8 cellular contexts compared by ENCODE assay signal in genomic region chr14:34875031-34875922, GRCh38. TPM values are rescaled to one million over a fixed set of nuclear protein-coding genes. Genes with fewer than 3 reads are reported as not detected.
DNase-seq lines count a peak whose midpoint lies in the region; ATAC-seq, FAIRE-seq and TF ChIP-seq lines count a peak whose summit lies in the region.

BAZ1A (minus strand) TSS chr14:34875360; CDS start chr14:34874604, 756 bp downstream.

- no peaks in the 10 kb centered on the region for H3K9me3 Mint-ChIP-seq in chondrocyte (ENCODE audit: low read depth)

- dilution Hi-C loops in keratinocyte (cut with MboI; ENCODE audit: extremely low pct_ligation_motif_present, low sequenced_read_pairs), result no loop called here

- peak within 1 kb of the TSS; percentile 98 for H2AFZ ChIP-seq in keratinocyte (ENCODE audit: control insufficient read depth, low read length)

- peaks cover 43% of the 10 kb centered on the region for H3K79me2 ChIP-seq in keratinocyte (ENCODE audit: control insufficient read depth, insufficient read depth, low read length)

- no peaks in the 10 kb centered on the region for H3K27me3 ChIP-seq in WERI-Rb-1 (ENCODE audit: insufficient read depth, low read depth, severe bottlenecking)
- H3K27me3 ChIP-seq in keratinocyte (ENCODE audit: control insufficient read depth, extremely low read depth, insufficient read depth, low read length), result no peaks in the 10 kb centered on the region

- H3K4me1 Mint-ChIP-seq in chondrocyte (ENCODE audit: low read depth), result peaks cover 33% of the 10 kb centered on the region

- TF ChIP-seq POLR2A in GM18951 (IDR thresholded peaks at IDR 0.05; ENCODE audit: extremely low read depth, insufficient read depth, insufficient read length), result peak; percentile 85

- H3K4me1 ChIP-seq in keratinocyte (ENCODE audit: control insufficient read depth, extremely low read depth, insufficient read depth, low read length), result peaks cover 12% of the 10 kb centered on the region

- peak within 1 kb of the TSS; percentile 97 for H3K4me2 ChIP-seq in keratinocyte (ENCODE audit: control insufficient read depth, extremely low read depth, insufficient read depth, low read depth, low read length)

- peak within 1 kb of the TSS; percentile 94 for H3K27ac Mint-ChIP-seq in chondrocyte (ENCODE audit: unreplicated experiment)

- peak; percentile 13 for TF ChIP-seq CTCF in AG09309 (IDR thresholded peaks at IDR 0.05; ENCODE audit: control insufficient read depth, insufficient read depth, low read depth, low read length, missing control alignments)
- TF ChIP-seq CTCF in WERI-Rb-1 (IDR thresholded peaks at IDR 0.05; ENCODE audit: low read depth, low read length), result no peak
- no peak for TF ChIP-seq CTCF in chondrocyte (IDR thresholded peaks at IDR 0.05)
- TF ChIP-seq CTCF in keratinocyte (optimal IDR thresholded peaks at IDR 0.05 in 1 of 3, IDR thresholded peaks at IDR 0.05 in 1 of 3, conservative IDR thresholded peaks at IDR 0.05 in 1 of 3; ENCODE audit: extremely low read depth in 1 of 3, insufficient read depth in 2 of 3, low read length in 3 of 3), result peak in 1 of 3 experiments; percentile 27

- peak; percentile 90 for FAIRE-seq in keratinocyte (lab: Jason Lieb, UNC)

- H3K4me3 ChIP-seq in AG09309 (ENCODE audit: control insufficient read depth, low read depth, low read length) (peak within 1 kb of the TSS; percentile 89), WERI-Rb-1 (ENCODE audit: low read depth, low read length) (peak within 1 kb of the TSS; percentile 93), keratinocyte (ENCODE audit: control insufficient read depth in 2 of 3, extremely low read depth in 1 of 3, insufficient read depth in 2 of 3, low read depth in 1 of 3, low read length in 3 of 3) (peak within 1 kb of the TSS; percentile 88 to 94 (median 88))

- peaks cover 7% of the 10 kb centered on the region for H4K20me1 ChIP-seq in keratinocyte (ENCODE audit: control insufficient read depth, extremely low read depth, insufficient read depth, low read length)

- ATAC-seq in HG03175 (IDR thresholded peaks at IDR 0.05; ENCODE audit: unreplicated experiment), result peak; percentile 39

- DNase-seq in AG09309 (ENCODE audit: low read depth), result peak; percentile 59
- DNase-seq in NCI-H2227 treated with DMSO at 0.1 percent for 48 hours (lab: John Stamatoyannopoulos, UW), result peak; percentile 82
- DNase-seq in WERI-Rb-1, result peak; percentile 77
- DNase-seq in chondrocyte (ENCODE audit: low spot score), result no peak
- no peak for DNase-seq in keratinocyte (ENCODE audit: low read depth, low spot score)
- peak in 2 of 3 donors; percentile 19 to 22 for DNase-seq in stimulated activated CD4-positive, alpha-beta T cell treated with anti-CD3 and anti-CD28 coated beads, Interleukin-12 subunit alpha, Interleukin-12 subunit beta, amount 100 ng/mL, for 48 hours (ENCODE audit: low read depth in 2 of 3, low spot score in 1 of 3)

- no peaks in the 10 kb centered on the region for H3K9me1 ChIP-seq in keratinocyte (ENCODE audit: control insufficient read depth, extremely low read depth, insufficient read depth, low read length)

- H3K27ac ChIP-seq in WERI-Rb-1 (peak within 1 kb of the TSS; percentile 95), keratinocyte (ENCODE audit: control insufficient read depth, insufficient read depth, low read length) (peak within 1 kb of the TSS; percentile 98)

- H3K36me3 Mint-ChIP-seq in chondrocyte (ENCODE audit: low read depth), result no peaks in the 10 kb centered on the region

- no peaks in the 10 kb centered on the region for H3K27me3 Mint-ChIP-seq in chondrocyte (ENCODE audit: low read depth)

- in situ Hi-C loops in GM18951 (cut with MboI; ENCODE audit: low sequenced_read_pairs, unreplicated experiment), result no loop called here

- peak within 1 kb of the TSS; percentile 96 for H3K4me3 Mint-ChIP-seq in chondrocyte (ENCODE audit: unreplicated experiment)

- H3K9ac ChIP-seq in keratinocyte (ENCODE audit: control insufficient read depth, extremely low read depth, insufficient read depth, low read length), result peak within 1 kb of the TSS; percentile 98

- H3K36me3 ChIP-seq in WERI-Rb-1, result peaks cover 27% of the 10 kb centered on the region
- H3K36me3 ChIP-seq in keratinocyte (ENCODE audit: control insufficient read depth in 2 of 2, extremely low read depth in 1 of 2, insufficient read depth in 2 of 2, low read length in 2 of 2), result peaks cover 0 to 3% of the 10 kb centered on the region in 2 experiments

- H3K9me3 ChIP-seq in WERI-Rb-1 (ENCODE audit: severe bottlenecking) (no peaks in the 10 kb centered on the region), keratinocyte (ENCODE audit: control insufficient read depth, low read depth, low read length) (no peaks in the 10 kb centered on the region)

RNA-seq across cellular contexts. Expression of gene BAZ1A, which starts in this region (rescaled TPM):
- total RNA-seq in chondrocyte, result 22.5 to 27.0 TPM (median 25.0 TPM) in 3 replicates
- 28.0 to 52.0 TPM (median 35.3 TPM) in 3 replicates for polyA plus RNA-seq in keratinocyte
- 145 TPM for polyA plus RNA-seq in keratinocyte (2011; ENCODE audit: low read depth)
- 20.1 and 39.9 TPM in 2 replicates for polyA plus RNA-seq in keratinocyte (2011; cell fraction: cytosol; rRNA removed)
- 66.3 and 83.6 TPM in 2 replicates for polyA plus RNA-seq in keratinocyte (2011; cell fraction: nucleus; rRNA removed)
- 26.1 and 37.8 TPM in 2 replicates for polyA plus RNA-seq in keratinocyte (2012; ENCODE audit: low replicate concordance)
- polyA minus RNA-seq in keratinocyte, result 6.9 to 39.3 TPM (median 26.5 TPM) in 3 replicates
- 14.2 TPM for polyA minus RNA-seq in keratinocyte (2011; cell fraction: cytosol; rRNA and poly(A)+ RNA removed)
- polyA minus RNA-seq in keratinocyte (2011; cell fraction: nucleus; rRNA and poly(A)+ RNA removed), result 25.2 and 56.8 TPM in 2 replicates

Comparison
In these comparisons a context has a peak if more than half of its experiments do, and no peak if none do; other contexts are left out.
1. DNase-seq: peak in AG09309 (single experiment), NCI-H2227 treated with DMSO at 0.1 percent for 48 hours (single experiment), WERI-Rb-1 (single experiment) and stimulated activated CD4-positive, alpha-beta T cell treated with anti-CD3 and anti-CD28 coated beads, Interleukin-12 subunit alpha, Interleukin-12 subunit beta, amount 100 ng/mL, for 48 hours (2 of 3); none in chondrocyte (single experiment) and keratinocyte (single experiment).
2. Peak in every context shown above with its lines, with median percentiles within 50 percentile points of each other: H3K4me3 ChIP-seq.